Comparison of ENCODE assay signal across 23 cellular contexts in genomic region chr2:170862503-170862902, GRCh38. TPM values are rescaled to one million over a fixed set of nuclear protein-coding genes. Genes with fewer than 3 reads are reported as not detected.
"Had no signal": no experiment of that assay in that cellular context is flagged by ENCODE, and none has a peak within 500 bp of the region (broad histone marks: within the 10 kb centered on the region; RNA-seq: fewer than 3 reads in every experiment).

No MANE protein-coding gene starts in this region.

- H3K4me1 Mint-ChIP-seq: mesothelial cell of epicardium had no signal

- H3K36me3 Mint-ChIP-seq: mesothelial cell of epicardium had no signal

- FAIRE-seq: endothelial cell of umbilical vein, islet of Langerhans, keratinocyte had no signal

- H3K27me3 ChIP-seq: colonic mucosa, esophagus squamous epithelium, gastrocnemius medialis, left lung had no signal

- DNase-seq: colonic mucosa; cortex of kidney; effector memory CD4-positive, alpha-beta T cell; esophagus squamous epithelium; foreskin fibroblast; foreskin melanocyte; gastrocnemius medialis; glutamatergic neuron; head of caudate nucleus; heart right ventricle; hippocampal formation; left cardiac atrium; left lung; left ventricle myocardium superior; lower lobe of right lung; mesenchymal stem cell; mucosa of descending colon had no signal

- H3K9me3 Mint-ChIP-seq: dendritic cell treated with granulocyte-macrophage colony-stimulating factor and Interleukin-4, amounts not matched to agents 40 ng/mL and 50 ng/mL, for 4 days had no signal

- ATAC-seq: gastrocnemius medialis, heart right ventricle, left cardiac atrium, left lung, left ventricle myocardium superior, lower lobe of right lung, mucosa of descending colon had no signal

- H3K36me3 ChIP-seq: colonic mucosa, esophagus squamous epithelium, gastrocnemius medialis, heart right ventricle, left lung, lower lobe of right lung had no signal

- H3K9me3 ChIP-seq: colonic mucosa, esophagus squamous epithelium, gastrocnemius medialis, left lung, lower lobe of right lung, mucosa of descending colon had no signal

- H3K4me1 ChIP-seq: colonic mucosa, esophagus squamous epithelium, gastrocnemius medialis, heart right ventricle, left lung, lower lobe of right lung had no signal

- H3K27ac Mint-ChIP-seq: dendritic cell treated with granulocyte-macrophage colony-stimulating factor and Interleukin-4, amounts not matched to agents 40 ng/mL and 50 ng/mL, for 4 days; mesothelial cell of epicardium had no signal

- H3K27ac ChIP-seq: colonic mucosa, esophagus squamous epithelium, gastrocnemius medialis, heart right ventricle, left lung, lower lobe of right lung had no signal

- H3K4me3 ChIP-seq: colonic mucosa, esophagus squamous epithelium, gastrocnemius medialis, heart right ventricle, left lung, lower lobe of right lung, mucosa of descending colon had no signal

- H3K4me3 Mint-ChIP-seq: dendritic cell treated with granulocyte-macrophage colony-stimulating factor and Interleukin-4, amounts not matched to agents 40 ng/mL and 50 ng/mL, for 4 days; mesothelial cell of epicardium had no signal

RNA-seq across cellular contexts. Expression of gene GAD1, which starts 45.8 kb away (rescaled TPM):
- total RNA-seq: gastrocnemius medialis, left cardiac atrium, left ventricle myocardium superior, lower lobe of right lung, mesenteric fat pad had no signal
